In genomic region chr16:72844225-72844920, GRCh38 we compare ENCODE assay signal across 14 cellular contexts.
A peak's percentile ranks its signal among the peaks of the same experiment; 100 is the strongest.
DNase-seq lines count a peak whose midpoint lies in the region; ATAC-seq and TF ChIP-seq lines count a peak whose summit lies in the region.
"Had no signal": no experiment of that assay in that cellular context is flagged by ENCODE, and none has a peak within 500 bp of the region (broad histone marks: within the 10 kb centered on the region; RNA-seq: fewer than 3 reads in every experiment).

No MANE protein-coding gene starts in this region.

- H3K4me3 ChIP-seq in GM12865 (ENCODE audit: low read depth, low read length) (no peak overlapping the region), SK-N-SH (ENCODE audit: low read depth in 2 of 2, low read length in 1 of 2) (no peak overlapping the region)
- H3K4me3 ChIP-seq in Jurkat, Clone E6-1 (ENCODE audit: low read length) = no peak overlapping the region
- H3K4me3 ChIP-seq: smooth muscle cell, upper lobe of left lung had no signal

- H3K9me3 ChIP-seq in SK-N-SH = no peaks in the 10 kb centered on the region
- H3K9me3 ChIP-seq: upper lobe of left lung had no signal

- H2AFZ ChIP-seq in SK-N-SH (ENCODE audit: low read depth) = no peak overlapping the region

- H3K9me3 Mint-ChIP-seq in activated CD8-positive, alpha-beta T cell treated with anti-CD3 and anti-CD28 coated beads for 36 hours = no peaks in the 10 kb centered on the region
- no peaks in the 10 kb centered on the region for H3K9me3 Mint-ChIP-seq in nephron progenitor cell

- WGBS in SK-N-SH (ENCODE audit: low lambda C conversion rate) = 96% methylated on average over 11 of the region's 11 CpGs

- no peak overlapping the region for H3K27ac Mint-ChIP-seq in activated CD8-positive, alpha-beta T cell treated with anti-CD3 and anti-CD28 coated beads for 36 hours
- H3K27ac Mint-ChIP-seq in nephron progenitor cell = peak overlapping the region; percentile 85
- H3K27ac Mint-ChIP-seq: activated naive CD8-positive, alpha-beta T cell had no signal

- no peak for TF ChIP-seq RAD21 in SK-N-SH (IDR thresholded peaks at IDR 0.05; ENCODE audit: low read length)

- ATAC-seq in activated CD8-positive, alpha-beta T cell treated with anti-CD3 and anti-CD28 coated beads for 36 hours = peak; percentile 55
- no peak for ATAC-seq in GM18505 (IDR thresholded peaks at IDR 0.05; ENCODE audit: unreplicated experiment)
- ATAC-seq: HepG2 had no signal

- CTCF ChIA-PET in activated CD8-positive, alpha-beta T cell treated with anti-CD3 and anti-CD28 coated beads for 36 hours (lab: Charles Lee) = interaction anchor here (0.9 kb wide), 1 partner anchor 12 kb away, joined by 8 read pairs; no protein-coding TSS in a partner anchor
- CTCF ChIA-PET in SK-N-SH (lab: Yijun Ruan, JAX) = interaction anchor here (0.6 to 6.8 kb wide), 2 partner anchors 11 to 1220 kb away, joined by 3 to 82 read pairs; no protein-coding TSS in a partner anchor

- H3K36me3 ChIP-seq in SK-N-SH (replicated peaks in 1 of 2; ENCODE audit: control insufficient read depth in 1 of 2, insufficient read depth in 2 of 2, low read length in 1 of 2) = peaks cover 0 to 3% of the 10 kb centered on the region in 2 experiments
- H3K36me3 ChIP-seq: upper lobe of left lung had no signal

- no peak overlapping the region for H3K27ac ChIP-seq in SK-N-SH (ENCODE audit: low read depth in 2 of 2, low read length in 1 of 2)
- H3K27ac ChIP-seq: upper lobe of left lung had no signal

- no peak for TF ChIP-seq POLR2A in GM18505 (IDR thresholded peaks at IDR 0.05; ENCODE audit: borderline replicate concordance, extremely low read depth, insufficient read depth, insufficient read length)

- POLR2A ChIA-PET in activated CD8-positive, alpha-beta T cell treated with anti-CD3 and anti-CD28 coated beads for 36 hours (lab: Charles Lee) = no interaction called here
- POLR2A ChIA-PET in SK-N-SH (lab: Yijun Ruan, JAX) = no interaction called here

- H3K4me1 ChIP-seq in SK-N-SH (ENCODE audit: control insufficient read depth in 1 of 2, insufficient read depth in 2 of 2, low read depth in 1 of 2, low read length in 1 of 2) = peaks cover 17 to 51% of the 10 kb centered on the region in 2 experiments

- TF ChIP-seq CTCF in GM12865 (IDR thresholded peaks at IDR 0.05; ENCODE audit: insufficient read depth, low read depth, low read length, missing control alignments) (no peak), nephron progenitor cell (IDR thresholded peaks at IDR 0.05) (no peak), SK-N-SH (IDR thresholded peaks at IDR 0.05) (no peak)
- TF ChIP-seq CTCF in activated CD8-positive, alpha-beta T cell treated with anti-CD3 and anti-CD28 coated beads for 36 hours (IDR thresholded peaks at IDR 0.05) = no peak

- H3K36me3 Mint-ChIP-seq in activated CD8-positive, alpha-beta T cell treated with anti-CD3 and anti-CD28 coated beads for 36 hours (ENCODE audit: low read depth) = no peaks in the 10 kb centered on the region
- peaks cover 8% of the 10 kb centered on the region for H3K36me3 Mint-ChIP-seq in nephron progenitor cell (ENCODE audit: low read depth)
- H3K36me3 Mint-ChIP-seq: activated naive CD8-positive, alpha-beta T cell had no signal

- H3K4me3 Mint-ChIP-seq in activated CD8-positive, alpha-beta T cell treated with anti-CD3 and anti-CD28 coated beads for 36 hours = no peak overlapping the region
- no peak overlapping the region for H3K4me3 Mint-ChIP-seq in nephron progenitor cell
- H3K4me3 Mint-ChIP-seq: activated naive CD8-positive, alpha-beta T cell had no signal

- no peaks in the 10 kb centered on the region for H4K20me1 ChIP-seq in SK-N-SH (ENCODE audit: insufficient read depth)

- H3F3A ChIP-seq in SK-N-SH (replicated peaks; ENCODE audit: insufficient read depth) = no peaks in the 10 kb centered on the region

- H3K9me2 ChIP-seq in SK-N-SH = no peaks in the 10 kb centered on the region

- no peak overlapping the region for H3K4me2 ChIP-seq in SK-N-SH
- H3K4me2 ChIP-seq: smooth muscle cell had no signal

- H3K27me3 ChIP-seq in SK-N-SH (ENCODE audit: insufficient read depth) = no peaks in the 10 kb centered on the region
- H3K27me3 ChIP-seq: upper lobe of left lung had no signal

- DNase-seq in GM12865 (ENCODE audit: low read depth) (peak; percentile 47), nephron progenitor cell (no peak), DMS114 treated with DMSO at 0.1 percent for 48 hours (lab: John Stamatoyannopoulos, UW; ENCODE audit: unreplicated experiment) (no peak), SK-N-SH (no peak), head of caudate nucleus (no peak)
- peak; percentile 42 for DNase-seq in Jurkat, Clone E6-1 (ENCODE audit: low read depth, low spot score)
- DNase-seq in activated CD8-positive, alpha-beta T cell treated with anti-CD3 and anti-CD28 coated beads for 36 hours = peak; percentile 24
- DNase-seq: HCEC 1CT, NCI-H2029 treated with DMSO at 0.1 percent for 48 hours, upper lobe of left lung had no signal

- peaks cover 7% of the 10 kb centered on the region for H3K4me1 Mint-ChIP-seq in activated CD8-positive, alpha-beta T cell treated with anti-CD3 and anti-CD28 coated beads for 36 hours (ENCODE audit: low read depth)
- peaks cover 82% of the 10 kb centered on the region for H3K4me1 Mint-ChIP-seq in nephron progenitor cell

- no peak for TF ChIP-seq EP300 in SK-N-SH (IDR thresholded peaks at IDR 0.05; ENCODE audit: borderline replicate concordance in 1 of 2, low read depth in 1 of 2, low read length in 1 of 2)

- intact Hi-C loops in activated CD8-positive, alpha-beta T cell treated with anti-CD3 and anti-CD28 coated beads for 36 hours (cut with micrococcal nuclease) = no loop called here
- intact Hi-C loops in head of caudate nucleus (cut with DNase I) = no loop called here

- no peak overlapping the region for H3K9ac ChIP-seq in SK-N-SH

- H3K27me3 Mint-ChIP-seq in activated CD8-positive, alpha-beta T cell treated with anti-CD3 and anti-CD28 coated beads for 36 hours = peaks cover 5% of the 10 kb centered on the region
- H3K27me3 Mint-ChIP-seq in nephron progenitor cell (ENCODE audit: low read depth, poor library complexity) = no peaks in the 10 kb centered on the region

- peaks cover 43% of the 10 kb centered on the region for H3K79me2 ChIP-seq in SK-N-SH (ENCODE audit: insufficient read depth)

TF ChIP-seq in SK-N-SH, 30 proteins besides CTCF, POLR2A, EP300 and RAD21:
- TF ChIP-seq JUND (IDR thresholded peaks at IDR 0.05) (no peak), USF1 (IDR thresholded peaks at IDR 0.05; ENCODE audit: borderline replicate concordance, low read depth) (no peak), FOSL2 (IDR thresholded peaks at IDR 0.05; ENCODE audit: borderline replicate concordance, low read depth) (no peak)

Comparison
In these comparisons a context has a peak if more than half of its experiments do, and no peak if none do; other contexts are left out.
1. DNase-seq: peak in GM12865 (single experiment), Jurkat, Clone E6-1 (single experiment) and activated CD8-positive, alpha-beta T cell treated with anti-CD3 and anti-CD28 coated beads for 36 hours (single experiment); none in nephron progenitor cell (single experiment), DMS114 treated with DMSO at 0.1 percent for 48 hours (single experiment), SK-N-SH (single experiment) and head of caudate nucleus (0 of 42).